ENCODE assay signal across 10 cellular contexts in genomic region chr6:43308990-43309477, GRCh38. TPM values are rescaled to one million over a fixed set of nuclear protein-coding genes. Genes with fewer than 3 reads are reported as not detected.
DNase-seq lines count a peak whose midpoint lies in the region; ATAC-seq and TF ChIP-seq lines count a peak whose summit lies in the region.
"Had no signal": no experiment of that assay in that cellular context is flagged by ENCODE, and none has a peak within 500 bp of the region (broad histone marks: within the 10 kb centered on the region; RNA-seq: fewer than 3 reads in every experiment).

No MANE protein-coding gene starts in this region.

- H3K27me3 Mint-ChIP-seq in HFFc6 (ENCODE audit: insufficient read depth) (peaks cover 32% of the 10 kb centered on the region), naive B cell (no peaks in the 10 kb centered on the region)

- intact Hi-C loops in A673 (cut with micrococcal nuclease; ENCODE audit: unreplicated experiment) = no loop called here
- intact Hi-C loops in dorsolateral prefrontal cortex (cut with DNase I) = no loop called here

- H3K27ac Mint-ChIP-seq in HFFc6 = no peak overlapping the region
- peak overlapping the region in 3 of 6 donors; percentile 61 to 89 (median 87) for H3K27ac Mint-ChIP-seq in naive B cell

- ATAC-seq in naive B cell (ENCODE audit: low read depth in 2 of 2) = no peak
- ATAC-seq in GM21717 (IDR thresholded peaks at IDR 0.05; ENCODE audit: unreplicated experiment) = no peak
- ATAC-seq in HG03097 (IDR thresholded peaks at IDR 0.05; ENCODE audit: low FRiP score, unreplicated experiment) = no peak

- H3K9me3 ChIP-seq in A673 (ENCODE audit: low read depth, low read length, poor library complexity, severe bottlenecking) = no peaks in the 10 kb centered on the region

- H3K27ac ChIP-seq in A673 (ENCODE audit: low read depth, low read length, poor library complexity, severe bottlenecking) = no peak overlapping the region
- H3K27ac ChIP-seq in dorsolateral prefrontal cortex = no peak overlapping the region

- CTCF ChIA-PET in A673 (lab: Charles Lee) = no interaction called here

- peak overlapping the region; percentile 66 for H3K4me3 Mint-ChIP-seq in HFFc6
- peak overlapping the region; percentile 82 to 95 (median 86) for H3K4me3 Mint-ChIP-seq in naive B cell

- H3K36me3 Mint-ChIP-seq in HFFc6 (ENCODE audit: low read depth) = no peaks in the 10 kb centered on the region
- peaks cover 0 to 6% of the 10 kb centered on the region in 2 donors for H3K36me3 Mint-ChIP-seq in naive B cell

- H3K9me3 Mint-ChIP-seq in HFFc6 = no peaks in the 10 kb centered on the region
- peaks cover 0 to 6% (median 0%) of the 10 kb centered on the region in 7 donors for H3K9me3 Mint-ChIP-seq in naive B cell

- no peaks in the 10 kb centered on the region for H3K36me3 ChIP-seq in A673 (ENCODE audit: insufficient read depth, low read length, poor library complexity, severe bottlenecking)

- BruUV-seq in A673 (replicated peaks; lab: Mats Ljungman, UMichigan) = no TSS peak

- DNase-seq in A673 (ENCODE audit: low spot score) = no peak
- no peak for DNase-seq in HFFc6
- no peak for DNase-seq in dorsolateral prefrontal cortex
- DNase-seq in naive B cell = no peak
- no peak for DNase-seq in Ammon's horn (ENCODE audit: low spot score)
- DNase-seq in HT-29 (ENCODE audit: low spot score) = no peak
- DNase-seq: GOT3 had no signal

- H3K4me1 ChIP-seq in A673 (ENCODE audit: insufficient read depth, low read length, poor library complexity, severe bottlenecking) = no peaks in the 10 kb centered on the region

- H3K27me3 ChIP-seq in A673 (replicated peaks; ENCODE audit: insufficient read depth, low read depth, low read length, poor library complexity) (no peaks in the 10 kb centered on the region), dorsolateral prefrontal cortex (no peaks in the 10 kb centered on the region)

- peak overlapping the region; percentile 50 for H3K4me3 ChIP-seq in A673 (ENCODE audit: low read depth, low read length, poor library complexity, severe bottlenecking)
- peak overlapping the region in 49 of 59 donors; percentile 15 to 58 (median 42) for H3K4me3 ChIP-seq in dorsolateral prefrontal cortex

- H3K4me1 Mint-ChIP-seq in HFFc6 (ENCODE audit: low read depth) (peaks cover 7% of the 10 kb centered on the region; the same call in 1 of the 2 replicates), naive B cell (peaks cover 34 to 81% (median 56%) of the 10 kb centered on the region in 3 donors)

- POLR2A ChIA-PET in A673 (lab: Charles Lee; ENCODE audit: low non-redundant PET) = no interaction called here

- TF ChIP-seq CTCF in A673 (conservative IDR thresholded peaks at IDR 0.05; ENCODE audit: low read depth, low read length) (no peak), HFFc6 (IDR thresholded peaks at IDR 0.05) (no peak), dorsolateral prefrontal cortex (IDR thresholded peaks at IDR 0.05 in 54 of 56, conservative IDR thresholded peaks at IDR 0.05 in 2 of 56; ENCODE audit: low read depth in 1 of 56, partially characterized antibody in 56 of 56) (no peak)

RNA-seq across cellular contexts. Expression of gene CRIP3, which starts 0.4 kb away (rescaled TPM):
- total RNA-seq in A673 (2021) = 2.4 TPM in 2 replicates
- total RNA-seq in HFFc6 (2021; fragmentation: NEBNext Ultra II Directional; extraction: Animal tissue kit (Norgen Biotek cat#: 25700)) = not detected
- total RNA-seq in dorsolateral prefrontal cortex = 10 to 100 TPM in 115 of 120 experiments, 1 to 10 TPM in 5; 7.1 to 34.3 (median 17.5) TPM
- 1 to 10 TPM; 2.7 to 7.8 (median 5.3) TPM for polyA plus RNA-seq in naive B cell (ENCODE audit: low read depth in 6 of 6)
- not detected in 2 replicates for total RNA-seq in HT-29 (2014; rRNA removed; shearing (Covaris generic))
- total RNA-seq: glomerular endothelial cell had no signal

RNA-seq across cellular contexts. Expression of gene SLC22A7, which starts 11.0 kb away (rescaled TPM):
- total RNA-seq in A673 (2021) (not detected in 2 replicates), dorsolateral prefrontal cortex (1 to 10 TPM in 20 of 120 experiments, under 1 TPM in 62, not detected in 38; 0.16 to 2.8 (median 0.70) TPM)
- total RNA-seq in HFFc6 (2021; fragmentation: NEBNext Ultra II Directional; extraction: Animal tissue kit (Norgen Biotek cat#: 25700)) = not detected
- under 1 TPM in 1 of 6 donors, not detected in 5; 0.54 TPM for polyA plus RNA-seq in naive B cell (ENCODE audit: low read depth in 6 of 6)
- total RNA-seq in HT-29 (2014; rRNA removed; shearing (Covaris generic)) = not detected in 2 replicates
- total RNA-seq: glomerular endothelial cell had no signal
